1 cellular context compared by ENCODE assay signal in genomic region chr10:102880256-102880655, GRCh38.
TF ChIP-seq lines count a peak whose summit lies in the region.

No MANE protein-coding gene starts in this region.

TF ChIP-seq in HepG2, 621 proteins besides CTCF, POLR2A, EP300 and RAD21:
- TF ChIP-seq ZNF18 (CRISPR knock-in tag; IDR thresholded peaks at IDR 0.05; ENCODE audit: insufficient replicate concordance) (no peak), ZNF740 (CRISPR knock-in tag; IDR thresholded peaks at IDR 0.05) (no peak), PAXIP1 (CRISPR knock-in tag; conservative IDR thresholded peaks at IDR 0.05) (no peak), ZFP91 (CRISPR knock-in tag; IDR thresholded peaks at IDR 0.05; ENCODE audit: borderline replicate concordance) (no peak), ATF7 (IDR thresholded peaks at IDR 0.05) (peak; percentile 21; the same call in 1 of the 2 replicates), ATF7 (CRISPR knock-in tag; IDR thresholded peaks at IDR 0.05) (no peak), ZNF224 (CRISPR knock-in tag; IDR thresholded peaks at IDR 0.05) (no peak), ATF2 (CRISPR knock-in tag; IDR thresholded peaks at IDR 0.05) (no peak), POGZ (CRISPR knock-in tag; IDR thresholded peaks at IDR 0.05) (no peak), HMGXB4 (CRISPR knock-in tag; IDR thresholded peaks at IDR 0.05; ENCODE audit: borderline replicate concordance in 1 of 2, low read depth in 1 of 2) (no peak), CEBPB (IDR thresholded peaks at IDR 0.05; ENCODE audit: borderline replicate concordance, low read depth, low read length) (peak; percentile 52; the same call in 1 of the 2 replicates), DR1 (CRISPR knock-in tag; IDR thresholded peaks at IDR 0.05) (no peak), ZFP36L1 (CRISPR knock-in tag; IDR thresholded peaks at IDR 0.05) (no peak), TBP (CRISPR knock-in tag; IDR thresholded peaks at IDR 0.05) (no peak)
